Comparison of ENCODE assay signal across 8 cellular contexts in genomic region chr9:96567203-96567700, GRCh38. TPM values are rescaled to one million over a fixed set of nuclear protein-coding genes. Genes with fewer than 3 reads are reported as not detected.
A peak's percentile ranks its signal among the peaks of the same experiment; 100 is the strongest.
DNase-seq lines count a peak whose midpoint lies in the region; ATAC-seq and TF ChIP-seq lines count a peak whose summit lies in the region.

No MANE protein-coding gene starts in this region.

- H3K36me3 ChIP-seq in Caco-2 (ENCODE audit: control insufficient read depth, insufficient read depth, low read length) (no peaks in the 10 kb centered on the region; the same call in 1 of the 2 replicates), adipocyte (ENCODE audit: control insufficient read depth, insufficient read depth, low read length, severe bottlenecking) (peaks cover 8% of the 10 kb centered on the region)

- H3K4me3 ChIP-seq in Caco-2 (ENCODE audit: low read depth, low read length) (peak overlapping the region; percentile 83), adipocyte (ENCODE audit: low read length) (peak overlapping the region; percentile 88), iPS-18c (ENCODE audit: insufficient read depth, low read depth, low read length) (peak overlapping the region; percentile 78)

- peak overlapping the region; percentile 74 for H3K4me3 Mint-ChIP-seq in Caco-2 (ENCODE audit: unreplicated experiment)

- TSS peak; percentile 80 for BruUV-seq in Caco-2 (replicated peaks; lab: Mats Ljungman, UMichigan)

- intact Hi-C loops in Caco-2 (cut with micrococcal nuclease; ENCODE audit: unreplicated experiment), result loop anchor here (2.0 kb wide), 1 partner anchor 78 kb away; no protein-coding TSS in a partner anchor

- CTCF ChIA-PET in Caco-2 (lab: Charles Lee), result interaction anchor here (1.2 to 1.6 kb wide), 2 partner anchors 52 to 117 kb away, joined by 3 to 4 read pairs; partner anchors contain the start of gene HABP4

- H3K27ac Mint-ChIP-seq in Caco-2 (ENCODE audit: unreplicated experiment), result peak overlapping the region; percentile 85

- DNase-seq in Caco-2, result no peak
- DNase-seq in adipocyte (ENCODE audit: low read depth), result peak; percentile 76
- peak; percentile 4 to 6 for DNase-seq in stimulated activated CD8-positive, alpha-beta memory T cell treated with anti-CD3 and anti-CD28 coated beads, Interleukin-7, amount 100 ng/mL, for 48 hours (ENCODE audit: extremely low read depth in 1 of 2, low read depth in 1 of 2)
- no peak for DNase-seq in NCI-H146 (lab: John Stamatoyannopoulos, UW)
- no peak for DNase-seq in NCI-H1092 (lab: John Stamatoyannopoulos, UW)

- H3K4me1 Mint-ChIP-seq in Caco-2 (ENCODE audit: low read depth, unreplicated experiment), result peaks cover 33% of the 10 kb centered on the region

- H3K36me3 Mint-ChIP-seq in Caco-2 (ENCODE audit: insufficient read depth, unreplicated experiment), result peaks cover 42% of the 10 kb centered on the region

- H3K9ac ChIP-seq in adipocyte (ENCODE audit: low read length), result peak overlapping the region; percentile 94

- POLR2A ChIA-PET in Caco-2 (lab: Charles Lee), result interaction anchor here (1.0 to 1.7 kb wide), 2 partner anchors 14 to 52 kb away, joined by 6 to 10 read pairs; no protein-coding TSS in a partner anchor

- TF ChIP-seq CTCF in Caco-2 (IDR thresholded peaks at IDR 0.05; ENCODE audit: insufficient read depth in 1 of 2, low read depth in 1 of 2, low read length in 1 of 2, severe bottlenecking in 1 of 2, unreplicated experiment in 1 of 2), result no peak

- peaks cover 49% of the 10 kb centered on the region for H3K4me1 ChIP-seq in Caco-2
- H3K4me1 ChIP-seq in adipocyte (ENCODE audit: control insufficient read depth, insufficient read depth, low read length), result peaks cover 36% of the 10 kb centered on the region

- no peaks in the 10 kb centered on the region for H3K9me3 Mint-ChIP-seq in Caco-2 (ENCODE audit: unreplicated experiment)

- H3K9me3 ChIP-seq in Caco-2 (no peaks in the 10 kb centered on the region), adipocyte (ENCODE audit: control insufficient read depth, low read length) (no peaks in the 10 kb centered on the region), iPS-18c (ENCODE audit: control insufficient read depth, insufficient read depth, low read length) (no peaks in the 10 kb centered on the region)

- H3K27me3 Mint-ChIP-seq in Caco-2 (ENCODE audit: insufficient read depth, unreplicated experiment), result no peaks in the 10 kb centered on the region

- peak; percentile 34 for ATAC-seq in GM19463 (IDR thresholded peaks at IDR 0.05; ENCODE audit: unreplicated experiment)
- peak; percentile 21 for ATAC-seq in HG03565 (IDR thresholded peaks at IDR 0.05; ENCODE audit: unreplicated experiment)

- no peaks in the 10 kb centered on the region for H3K27me3 ChIP-seq in Caco-2 (replicated peaks; ENCODE audit: control insufficient read depth, insufficient read depth, low read length)
- no peaks in the 10 kb centered on the region for H3K27me3 ChIP-seq in adipocyte (replicated peaks; ENCODE audit: control insufficient read depth, insufficient read depth, low read length)

RNA-seq across cellular contexts. Expression of gene CDC14B, which starts 52.4 kb away (rescaled TPM):
- 81.4 and 82.3 TPM in 2 replicates for total RNA-seq in Caco-2 (2022)

Comparison
In these comparisons a context has a peak if more than half of its experiments do, and no peak if none do; other contexts are left out.
1. DNase-seq: peak in adipocyte (single experiment) and stimulated activated CD8-positive, alpha-beta memory T cell treated with anti-CD3 and anti-CD28 coated beads, Interleukin-7, amount 100 ng/mL, for 48 hours (2 of 2); none in Caco-2 (0 of 2), NCI-H146 (single experiment) and NCI-H1092 (single experiment).
2. Peak in every context shown above with its lines, with median percentiles within 50 percentile points of each other: H3K4me3 ChIP-seq.